In the genomic region with DNA sequence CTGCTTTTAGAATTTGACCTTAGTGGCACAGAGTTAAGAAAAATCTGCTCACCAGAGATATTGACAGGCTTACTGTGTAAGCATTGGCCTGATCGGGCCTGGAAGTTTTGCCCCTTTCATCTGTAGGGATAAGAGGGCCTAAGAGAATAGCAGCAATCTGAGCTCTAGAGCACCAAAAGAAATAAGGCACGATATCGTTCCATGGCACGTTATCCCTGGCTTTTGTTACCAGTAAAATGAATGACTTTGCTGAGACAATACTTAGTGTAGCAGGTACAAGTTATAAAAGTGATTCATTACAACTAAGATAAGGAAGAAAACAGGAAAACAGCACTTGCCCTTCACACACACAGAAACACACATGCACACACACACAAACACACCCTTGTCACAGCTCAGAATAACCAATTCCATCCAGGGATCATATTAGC, we compare ENCODE assay signal across 19 cellular contexts. TPM values are rescaled to one million over a fixed set of nuclear protein-coding genes. Genes with fewer than 3 reads are reported as not detected.
A peak's percentile ranks its signal among the peaks of the same experiment; 100 is the strongest.
DNase-seq lines count a peak whose midpoint lies in the region; ATAC-seq and TF ChIP-seq lines count a peak whose summit lies in the region.
"Had no signal": no experiment of that assay in that cellular context is flagged by ENCODE, and none has a peak within 500 bp of the region (broad histone marks: within the 10 kb centered on the region; RNA-seq: fewer than 3 reads in every experiment).

No MANE protein-coding gene starts in this region.

- H3K9me3 ChIP-seq in SK-N-SH (no peaks in the 10 kb centered on the region), mucosa of descending colon (no peaks in the 10 kb centered on the region), upper lobe of right lung (no peaks in the 10 kb centered on the region), OCI-LY7 (ENCODE audit: low read length) (no peaks in the 10 kb centered on the region)
- H3K9me3 ChIP-seq: gastrocnemius medialis, HAP-1 had no signal

- TF ChIP-seq EP300 in SK-N-SH (IDR thresholded peaks at IDR 0.05; ENCODE audit: borderline replicate concordance in 1 of 2, low read depth in 1 of 2, low read length in 1 of 2) = no peak

- H3K4me3 ChIP-seq in SK-N-SH (ENCODE audit: low read depth in 2 of 2, low read length in 1 of 2) (peak overlapping the region in 1 of 2 experiments; percentile 72; a peak in 1 of 4 replicates), mucosa of descending colon (no peak overlapping the region), upper lobe of right lung (peak overlapping the region; percentile 60), OCI-LY7 (ENCODE audit: low read depth, low read length, poor library complexity, severe bottlenecking) (no peak overlapping the region)
- H3K4me3 ChIP-seq: dorsolateral prefrontal cortex, gastrocnemius medialis, HAP-1 had no signal

- H2AFZ ChIP-seq in SK-N-SH (ENCODE audit: low read depth) = no peak overlapping the region
- H2AFZ ChIP-seq in OCI-LY7 (ENCODE audit: low read length) = no peak overlapping the region

- TF ChIP-seq CTCF in SK-N-SH (IDR thresholded peaks at IDR 0.05) (no peak), mucosa of descending colon (IDR thresholded peaks at IDR 0.05) (no peak), upper lobe of right lung (IDR thresholded peaks at IDR 0.05) (no peak), OCI-LY7 (conservative IDR thresholded peaks at IDR 0.05; ENCODE audit: low read length) (no peak)

- H3K79me2 ChIP-seq in SK-N-SH (ENCODE audit: insufficient read depth) (peaks cover 59% of the 10 kb centered on the region), OCI-LY7 (ENCODE audit: insufficient read depth, low read depth, low read length) (no peaks in the 10 kb centered on the region)

- H3K36me3 ChIP-seq in SK-N-SH (replicated peaks in 1 of 2; ENCODE audit: control insufficient read depth in 1 of 2, insufficient read depth in 2 of 2, low read length in 1 of 2) = peaks cover 87 to 88% of the 10 kb centered on the region in 2 experiments
- no peaks in the 10 kb centered on the region for H3K36me3 ChIP-seq in mucosa of descending colon (ENCODE audit: low read depth)
- H3K36me3 ChIP-seq in upper lobe of right lung = peaks cover 87% of the 10 kb centered on the region
- no peaks in the 10 kb centered on the region for H3K36me3 ChIP-seq in OCI-LY7 (ENCODE audit: insufficient read depth, low read length)

- CTCF ChIA-PET in SK-N-SH (lab: Yijun Ruan, JAX) (interaction anchor here (0.6 to 1.7 kb wide), 6 partner anchors 37 to 878 kb away, joined by 3 to 7 read pairs (median 3); no protein-coding TSS in a partner anchor), OCI-LY7 (lab: Charles Lee; ENCODE audit: unreplicated experiment) (no interaction called here)

- BruUV-seq in OCI-LY7 (replicated peaks; lab: Mats Ljungman, UMichigan) = no TSS peak

- H4K20me1 ChIP-seq in SK-N-SH (ENCODE audit: insufficient read depth) (peaks cover 99% of the 10 kb centered on the region), OCI-LY7 (ENCODE audit: insufficient read depth, low read length) (no peaks in the 10 kb centered on the region)

- WGBS in SK-N-SH (ENCODE audit: low lambda C conversion rate) = 97% methylated on average over 4 of the region's 4 CpGs

- H3K9ac ChIP-seq in SK-N-SH = peak overlapping the region; percentile 85; the same call in 1 of the 2 replicates

- H3K9me2 ChIP-seq in SK-N-SH (no peaks in the 10 kb centered on the region), OCI-LY7 (ENCODE audit: insufficient read depth, low read length) (no peaks in the 10 kb centered on the region)

- H3K27ac ChIP-seq in SK-N-SH (ENCODE audit: low read depth in 2 of 2, low read length in 1 of 2) = peak overlapping the region in 1 of 2 experiments; percentile 94; a peak in 2 of 4 replicates
- no peak overlapping the region for H3K27ac ChIP-seq in upper lobe of right lung
- H3K27ac ChIP-seq in OCI-LY7 (ENCODE audit: low read depth, low read length, poor library complexity, severe bottlenecking) = no peak overlapping the region
- H3K27ac ChIP-seq: 22Rv1, dorsolateral prefrontal cortex, gastrocnemius medialis had no signal

- H3K4me2 ChIP-seq in SK-N-SH = peak overlapping the region; percentile 82; the same call in 1 of the 2 replicates
- no peak overlapping the region for H3K4me2 ChIP-seq in OCI-LY7 (ENCODE audit: low read length)

- DNase-seq in SK-N-SH (no peak), dedifferentiated amniotic fluid mesenchymal stem cell (ENCODE audit: extremely low spot score) (peak; percentile 14), mucosa of descending colon (peak in 1 of 3 donors; percentile 48), upper lobe of right lung (no peak), NCI-H526 treated with DMSO at 0.1 percent for 48 hours (lab: John Stamatoyannopoulos, UW) (no peak), OCI-LY7 (ENCODE audit: low spot score) (no peak)
- DNase-seq in stimulated activated CD4-positive, alpha-beta T cell treated with anti-CD3 and anti-CD28 coated beads, Interleukin-2, amount 100 ng/mL, for 48 hours = no peak
- DNase-seq: activated CD4-positive, alpha-beta T cell treated with anti-CD3 and anti-CD28 coated beads, Interleukin-2, amount 10 ng/mL, durations not matched to agents 24 days and 14 days; amniotic stem cell; gastrocnemius medialis; NCI-H2029; NCI-H748 treated with DMSO at 0.1 percent for 48 hours; retina; stimulated activated CD4-positive, alpha-beta T cell treated with anti-CD3 and anti-CD28 coated beads, Interleukin-4, amount 100 ng/mL, for 24 hours had no signal

- H3K27me3 ChIP-seq in SK-N-SH (ENCODE audit: insufficient read depth) = no peaks in the 10 kb centered on the region
- H3K27me3 ChIP-seq in upper lobe of right lung = no peaks in the 10 kb centered on the region
- H3K27me3 ChIP-seq: gastrocnemius medialis had no signal

- no peak for TF ChIP-seq RAD21 in SK-N-SH (IDR thresholded peaks at IDR 0.05; ENCODE audit: low read length)

- ATAC-seq in SK-N-SH treated with all-trans-retinoic acid at 6 μM for 48 hours = no peak
- peak; percentile 8 for ATAC-seq in mucosa of descending colon
- ATAC-seq in upper lobe of right lung = no peak
- ATAC-seq: stimulated activated effector memory CD8-positive, alpha-beta T cell treated with anti-CD3 and anti-CD28 coated beads, Interleukin-12 subunit alpha, Interleukin-12 subunit beta, amount 100 ng/mL, for 72 hours had no signal

- intact Hi-C loops in mucosa of descending colon (cut with DNase I, micrococcal nuclease) = loop anchor here in 1 of 2 donors (10.0 kb wide), 3 partner anchors 169 to 771 kb away; no protein-coding TSS in a partner anchor
- intact Hi-C loops in upper lobe of right lung (cut with DNase I) = loop anchor here (10.0 kb wide), 1 partner anchor 771 kb away; no protein-coding TSS in a partner anchor
- intact Hi-C loops in OCI-LY7 (cut with micrococcal nuclease; ENCODE audit: unreplicated experiment) = no loop called here

- POLR2A ChIA-PET in SK-N-SH (lab: Yijun Ruan, JAX) (no interaction called here), OCI-LY7 (lab: Charles Lee) (interaction anchor here (1.3 kb wide), 1 partner anchor 63 kb away, joined by 4 read pairs; no protein-coding TSS in a partner anchor)

- peaks cover 93% of the 10 kb centered on the region for H3F3A ChIP-seq in SK-N-SH (replicated peaks; ENCODE audit: insufficient read depth)

- peaks cover 3 to 5% of the 10 kb centered on the region in 2 experiments; a peak in 1 of 4 replicates for H3K4me1 ChIP-seq in SK-N-SH (ENCODE audit: control insufficient read depth in 1 of 2, insufficient read depth in 2 of 2, low read depth in 1 of 2, low read length in 1 of 2)
- H3K4me1 ChIP-seq in mucosa of descending colon (ENCODE audit: low read depth) = peaks cover 22% of the 10 kb centered on the region
- H3K4me1 ChIP-seq in upper lobe of right lung = peaks cover 3% of the 10 kb centered on the region
- no peaks in the 10 kb centered on the region for H3K4me1 ChIP-seq in OCI-LY7 (ENCODE audit: insufficient read depth, low read length, poor library complexity, severe bottlenecking)

TF ChIP-seq in SK-N-SH, 30 proteins besides CTCF, POLR2A, EP300 and RAD21 (continues in another document):
- no peak for TF ChIP-seq GABPA (IDR thresholded peaks at IDR 0.05; ENCODE audit: low read depth)
- TF ChIP-seq CHD2 (IDR thresholded peaks at IDR 0.05; ENCODE audit: low read length, partially characterized antibody) = no peak
- TF ChIP-seq RXRA (IDR thresholded peaks at IDR 0.05; ENCODE audit: borderline replicate concordance, low read depth) = no peak
- no peak for TF ChIP-seq NRF1 (IDR thresholded peaks at IDR 0.05; ENCODE audit: low read depth, low read length)
- TF ChIP-seq, protein P1, sequence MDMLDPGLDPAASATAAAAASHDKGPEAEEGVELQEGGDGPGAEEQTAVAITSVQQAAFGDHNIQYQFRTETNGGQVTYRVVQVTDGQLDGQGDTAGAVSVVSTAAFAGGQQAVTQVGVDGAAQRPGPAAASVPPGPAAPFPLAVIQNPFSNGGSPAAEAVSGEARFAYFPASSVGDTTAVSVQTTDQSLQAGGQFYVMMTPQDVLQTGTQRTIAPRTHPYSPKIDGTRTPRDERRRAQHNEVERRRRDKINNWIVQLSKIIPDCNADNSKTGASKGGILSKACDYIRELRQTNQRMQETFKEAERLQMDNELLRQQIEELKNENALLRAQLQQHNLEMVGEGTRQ (IDR thresholded peaks at IDR 0.05; ENCODE audit: borderline replicate concordance, low read depth, low read length) = no peak
- TF ChIP-seq TEAD4 (IDR thresholded peaks at IDR 0.05; ENCODE audit: borderline replicate concordance, insufficient read depth) = no peak
- no peak for TF ChIP-seq FOXJ3 (CRISPR knock-in tag; IDR thresholded peaks at IDR 0.05)

TF ChIP-seq in SK-N-SH treated with all-trans-retinoic acid at 6 μM for 48 hours, 23 proteins besides CTCF, POLR2A, EP300 and RAD21 (continues in another document):
- TF ChIP-seq GLIS3 (CRISPR knock-in tag; IDR thresholded peaks at IDR 0.05) (no peak), ESRRG (CRISPR knock-in tag; IDR thresholded peaks at IDR 0.05) (no peak)
- TF ChIP-seq, protein P2, sequence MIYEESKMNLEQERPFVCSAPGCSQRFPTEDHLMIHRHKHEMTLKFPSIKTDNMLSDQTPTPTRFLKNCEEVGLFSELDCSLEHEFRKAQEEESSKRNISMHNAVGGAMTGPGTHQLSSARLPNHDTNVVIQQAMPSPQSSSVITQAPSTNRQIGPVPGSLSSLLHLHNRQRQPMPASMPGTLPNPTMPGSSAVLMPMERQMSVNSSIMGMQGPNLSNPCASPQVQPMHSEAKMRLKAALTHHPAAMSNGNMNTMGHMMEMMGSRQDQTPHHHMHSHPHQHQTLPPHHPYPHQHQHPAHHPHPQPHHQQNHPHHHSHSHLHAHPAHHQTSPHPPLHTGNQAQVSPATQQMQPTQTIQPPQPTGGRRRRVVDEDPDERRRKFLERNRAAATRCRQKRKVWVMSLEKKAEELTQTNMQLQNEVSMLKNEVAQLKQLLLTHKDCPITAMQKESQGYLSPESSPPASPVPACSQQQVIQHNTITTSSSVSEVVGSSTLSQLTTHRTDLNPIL (CRISPR knock-in tag; IDR thresholded peaks at IDR 0.05; ENCODE audit: low read depth) = no peak

RNA-seq across cellular contexts. Expression of a gene that starts 5.0 kb away (rescaled TPM):
- polyA plus RNA-seq in SK-N-SH (2012; rRNA removed) = 117 and 127 TPM in 2 replicates
- 36.9 and 47.2 TPM in 2 replicates for polyA plus RNA-seq in SK-N-SH (2012; cell fraction: cytosol; rRNA removed)
- polyA plus RNA-seq in SK-N-SH (2012; cell fraction: nucleus; rRNA removed) = 513 and 769 TPM in 2 replicates
- total RNA-seq in mucosa of descending colon (100 to 1,000 TPM; 209 to 356 (median 288) TPM), upper lobe of right lung (377 TPM), OCI-LY7 (2022) (0.51 and 1.3 TPM in 2 replicates)
- total RNA-seq in OCI-LY7 (2014; rRNA removed; shearing (Covaris generic)) = not detected in 2 replicates

Comparison
In these comparisons a context has a peak if more than half of its experiments do, and no peak if none do; other contexts are left out.
1. RNA of a gene that starts 5.0 kb away (total RNA-seq): 377 TPM in upper lobe of right lung (single experiment) and 209 to 356 TPM in mucosa of descending colon; 0.51 to 1.3 TPM in OCI-LY7; every median in the first group is over 10 times any median in the second.